Comparison of ENCODE assay signal across 22 cellular contexts in the genomic region with DNA sequence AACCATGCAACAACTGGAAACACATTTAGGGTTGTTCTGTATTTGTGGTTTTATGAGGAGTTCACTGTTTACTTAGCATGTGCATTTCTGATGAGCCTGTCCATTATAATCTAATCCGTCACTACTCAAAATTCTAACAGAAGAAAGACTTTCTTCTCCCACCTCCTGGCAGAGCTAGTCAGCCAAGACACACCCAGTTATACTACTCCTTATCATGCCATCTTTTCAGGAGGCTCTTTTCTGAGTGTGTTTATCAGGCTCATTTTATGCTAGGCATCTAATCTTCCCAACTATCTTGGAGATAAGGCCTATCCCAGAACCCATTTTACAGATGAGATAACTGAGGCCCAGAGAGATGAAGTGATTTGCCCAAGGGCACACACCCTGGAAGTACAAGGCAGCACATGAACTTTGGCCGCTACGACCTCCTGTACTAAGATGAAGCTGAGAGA. TPM values are rescaled to one million over a fixed set of nuclear protein-coding genes. Genes with fewer than 3 reads are reported as not detected.
DNase-seq lines count a peak whose midpoint lies in the region; ATAC-seq, FAIRE-seq and TF ChIP-seq lines count a peak whose summit lies in the region.
"Had no signal": no experiment of that assay in that cellular context is flagged by ENCODE, and none has a peak within 500 bp of the region (broad histone marks: within the 10 kb centered on the region; RNA-seq: fewer than 3 reads in every experiment).

No MANE protein-coding gene starts in this region.

- intact Hi-C loops in left colon (cut with DNase I, micrococcal nuclease) = loop anchor here in 1 of 2 donors (10.0 kb wide), 1 partner anchor 317 kb away; no protein-coding TSS in a partner anchor

- no peak for TF ChIP-seq POLR2A in A549 (IDR thresholded peaks at IDR 0.05; ENCODE audit: low read length)

- 69% methylated on average over 3 of the region's 3 CpGs for WGBS in A549 (ENCODE audit: missing lambda C conversion rate)

- ATAC-seq in A549 (peak in 1 of 2 experiments; percentile 53; a peak in 3 of 6 replicates), left colon (peak; percentile 46), HG02884 (IDR thresholded peaks at IDR 0.05; ENCODE audit: unreplicated experiment) (no peak), HG02885 (IDR thresholded peaks at IDR 0.05; ENCODE audit: poor library complexity, unreplicated experiment) (no peak)

- peaks cover 17% of the 10 kb centered on the region for H3K4me1 ChIP-seq in A549
- H3K4me1 ChIP-seq: BE2C, Peyer's patch, SJCRH30 had no signal

- no peaks in the 10 kb centered on the region for H3K36me3 ChIP-seq in SK-N-MC (ENCODE audit: insufficient read depth, low read length)
- H3K36me3 ChIP-seq: BE2C, Peyer's patch, SJCRH30 had no signal

- TF ChIP-seq EP300 in A549 (IDR thresholded peaks at IDR 0.05) = no peak

- POLR2A ChIA-PET in A549 (lab: Yijun Ruan, JAX) (no interaction called here), HEK293T (lab: Yijun Ruan, JAX) (no interaction called here)

- H3K27ac ChIP-seq in A549 (peak overlapping the region; percentile 9 to 24; a peak in 1 of 6 replicates), SK-N-MC (peak overlapping the region; percentile 75)
- H3K27ac ChIP-seq: HL-60, Peyer's patch, SJCRH30 had no signal

- DNase-seq in A549 (ENCODE audit: low read depth in 1 of 2, low spot score in 1 of 2) = peak in 1 of 2 experiments; percentile 51
- no peak for DNase-seq in HEK293T (ENCODE audit: extremely low spot score)
- DNase-seq in SK-N-MC (ENCODE audit: low read depth, low spot score) = no peak
- no peak for DNase-seq in left colon
- no peak for DNase-seq in stimulated activated CD4-positive, alpha-beta T cell treated with anti-CD3 and anti-CD28 coated beads, Interleukin-15, amount 100 ng/mL, for 24 hours
- DNase-seq: BE2C; DMS53; EL; GF-D8; KG1; MV-4-11; NCI-H1105 treated with DMSO at 0.1 percent for 48 hours; NCI-H345; NCI-H524; NCI-H774; NK-92 treated with Interleukin-12 subunit alpha and Interleukin-12 subunit beta, amount 100 ng/mL, for 24 hours; Peyer's patch; SJCRH30 had no signal

- TF ChIP-seq CTCF in A549 (IDR thresholded peaks at IDR 0.05) = no peak

- H3K4me3 ChIP-seq in A549 (no peak overlapping the region), SK-N-MC (no peak overlapping the region)
- H3K4me3 ChIP-seq: Peyer's patch, SJCRH30 had no signal

- H3K9ac ChIP-seq in SK-N-MC (ENCODE audit: insufficient read length) = no peak overlapping the region

- H3K9me3 ChIP-seq in A549 (no peaks in the 10 kb centered on the region), SK-N-MC (ENCODE audit: low read depth, low read length) (no peaks in the 10 kb centered on the region)
- H3K9me3 ChIP-seq: BE2C, Peyer's patch, SJCRH30 had no signal

- CTCF ChIA-PET in A549 (lab: Yijun Ruan, JAX) = interaction anchor here (0.7 kb wide), 1 partner anchor 277 kb away, joined by 3 read pairs; no protein-coding TSS in a partner anchor
- CTCF ChIA-PET in HEK293T (lab: Yijun Ruan, JAX) = interaction anchor here (0.7 kb wide), 1 partner anchor 170 kb away, joined by 3 read pairs; no protein-coding TSS in a partner anchor

- H3K4me2 ChIP-seq in A549 = peak overlapping the region; percentile 47; the same call in 2 of the 3 replicates

- FAIRE-seq in A549 (lab: Jason Lieb, UNC) = no peak
- FAIRE-seq: D721Med had no signal

- TF ChIP-seq RAD21 in A549 (conservative IDR thresholded peaks at IDR 0.05 in 1 of 2, IDR thresholded peaks at IDR 0.05 in 1 of 2) = no peak

TF ChIP-seq in A549, 52 proteins besides CTCF, POLR2A, EP300 and RAD21:
- TF ChIP-seq EHF (CRISPR knock-in tag; IDR thresholded peaks at IDR 0.05) (no peak), MYC (IDR thresholded peaks at IDR 0.05; ENCODE audit: borderline replicate concordance, low read length) (no peak), GATA3 (IDR thresholded peaks at IDR 0.05; ENCODE audit: borderline replicate concordance) (peak; percentile 65), KDM1A (IDR thresholded peaks at IDR 0.05; ENCODE audit: low read depth) (peak; percentile 28; the same call in 1 of the 2 replicates), HOXB5 (CRISPR knock-in tag; IDR thresholded peaks at IDR 0.05) (no peak)
- TF ChIP-seq, protein P1, sequence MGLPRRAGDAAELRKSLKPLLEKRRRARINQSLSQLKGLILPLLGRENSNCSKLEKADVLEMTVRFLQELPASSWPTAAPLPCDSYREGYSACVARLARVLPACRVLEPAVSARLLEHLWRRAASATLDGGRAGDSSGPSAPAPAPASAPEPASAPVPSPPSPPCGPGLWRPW (IDR thresholded peaks at IDR 0.05) = no peak
TF ChIP-seq in A549: peak in this region for 2.

TF ChIP-seq in HEK293T, 16 proteins besides CTCF, POLR2A, EP300 and RAD21:
- TF ChIP-seq LEF1 (IDR thresholded peaks at IDR 0.05; ENCODE audit: borderline replicate concordance) = no peak
- TF ChIP-seq NFRKB (IDR thresholded peaks at IDR 0.05) = no peak
- no peak for TF ChIP-seq HDGF (IDR thresholded peaks at IDR 0.05; ENCODE audit: borderline replicate concordance)
- TF ChIP-seq, protein P2, sequence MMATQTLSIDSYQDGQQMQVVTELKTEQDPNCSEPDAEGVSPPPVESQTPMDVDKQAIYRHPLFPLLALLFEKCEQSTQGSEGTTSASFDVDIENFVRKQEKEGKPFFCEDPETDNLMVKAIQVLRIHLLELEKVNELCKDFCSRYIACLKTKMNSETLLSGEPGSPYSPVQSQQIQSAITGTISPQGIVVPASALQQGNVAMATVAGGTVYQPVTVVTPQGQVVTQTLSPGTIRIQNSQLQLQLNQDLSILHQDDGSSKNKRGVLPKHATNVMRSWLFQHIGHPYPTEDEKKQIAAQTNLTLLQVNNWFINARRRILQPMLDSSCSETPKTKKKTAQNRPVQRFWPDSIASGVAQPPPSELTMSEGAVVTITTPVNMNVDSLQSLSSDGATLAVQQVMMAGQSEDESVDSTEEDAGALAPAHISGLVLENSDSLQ (IDR thresholded peaks at IDR 0.05) = 0 out of 2 replicates have a peak, but pooled peaks have one; percentile 12
- TF ChIP-seq FOXK2 (IDR thresholded peaks at IDR 0.05) = no peak

RNA-seq across cellular contexts. Expression of a gene that starts 10.4 kb away (rescaled TPM):
- polyA plus RNA-seq in A549 (2011; rRNA removed) (126 and 134 TPM in 2 replicates), A549 (2017; fragmentation: RNase III; extraction: RNeasy Plus Mini Kit Qiagen cat#74134 plus additional on column Dnase treatment) (23.2 to 27.7 TPM (median 25.9 TPM) in 3 replicates)
- polyA plus RNA-seq in A549 (2012; cell fraction: cytosol; rRNA removed) = 21.5 and 29.3 TPM in 2 replicates
- 22.3 and 36.4 TPM in 2 replicates for polyA plus RNA-seq in A549 (2012; cell fraction: nucleus; rRNA removed)
- 321 and 335 TPM in 2 replicates for polyA minus RNA-seq in A549 (2011; rRNA and poly(A)+ RNA removed)
- total RNA-seq in left colon = 100 to 1,000 TPM in 1 of 2 donors, 10 to 100 TPM in 1; 94.2 to 106 TPM
